ENCODE assay signal across 8 cellular contexts in the genomic region with DNA sequence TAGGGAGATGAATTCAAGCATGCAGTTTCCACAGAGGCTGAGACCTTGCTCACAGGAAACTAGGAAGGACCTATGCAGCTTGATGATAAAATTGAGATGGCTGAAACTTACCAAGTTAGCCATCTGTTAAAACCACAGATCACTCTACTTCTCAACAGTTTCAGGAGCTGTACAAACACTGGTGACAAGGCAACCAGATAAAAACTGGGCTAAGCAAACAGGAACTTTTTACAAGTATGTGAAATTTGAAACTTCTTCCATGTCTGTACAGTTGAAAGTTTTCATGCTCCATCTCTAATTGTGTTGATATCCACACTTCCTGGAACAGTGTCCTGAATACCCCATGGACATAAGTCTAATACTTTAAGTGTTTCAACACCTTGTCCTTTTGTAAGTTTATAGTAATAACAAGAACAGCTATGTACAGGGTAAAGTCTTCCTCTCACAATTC.
DNase-seq lines count a peak whose midpoint lies in the region; ATAC-seq, FAIRE-seq and TF ChIP-seq lines count a peak whose summit lies in the region.

No MANE protein-coding gene starts in this region.

- ATAC-seq in GM18519 (IDR thresholded peaks at IDR 0.05; ENCODE audit: low FRiP score, unreplicated experiment) (peak; percentile 97), HG02943 (IDR thresholded peaks at IDR 0.05; ENCODE audit: low read depth, unreplicated experiment) (peak; percentile 95), Panc1 (peak; percentile 92)

- H3K4me3 ChIP-seq in Panc1 (ENCODE audit: low read depth in 2 of 2, low read length in 2 of 2) = no peak overlapping the region

- H3K4me1 ChIP-seq in Panc1 (ENCODE audit: control insufficient read depth, insufficient read depth, low read length) = peaks cover 29% of the 10 kb centered on the region

- H3K27me3 ChIP-seq in Panc1 (ENCODE audit: control insufficient read depth, insufficient read depth, low read length) = no peaks in the 10 kb centered on the region

- peak overlapping the region; percentile 84 for H3K27ac ChIP-seq in Panc1 (ENCODE audit: low read length)

- H3K9me3 ChIP-seq in Panc1 (ENCODE audit: control insufficient read depth, insufficient read depth, low read depth, low read length) = no peaks in the 10 kb centered on the region

- BruUV-seq in Panc1 (replicated peaks; lab: Mats Ljungman, UMichigan) = no TSS peak

- FAIRE-seq in islet of Langerhans (lab: Jason Lieb, UNC) = peak; percentile 60

- H3K36me3 ChIP-seq in Panc1 (ENCODE audit: control insufficient read depth, insufficient read depth, low read length) = peaks cover 9% of the 10 kb centered on the region

- intact Hi-C loops in Panc1 (cut with micrococcal nuclease; ENCODE audit: unreplicated experiment) (no loop called here), cardiac septum (cut with DNase I) (no loop called here)

- TF ChIP-seq CTCF in Panc1 (IDR thresholded peaks at IDR 0.05) = no peak

- in situ Hi-C loops in Panc1 (cut with HindIII; ENCODE audit: low pct_unique_long_range_greater_than_20kb, low sequenced_read_pairs) = no loop called here

- POLR2A ChIA-PET in Panc1 (lab: Charles Lee) = no interaction called here

- CTCF ChIA-PET in Panc1 (lab: Charles Lee) = interaction anchor here (0.8 kb wide), 1 partner anchor 237 kb away, joined by 3 read pairs; no protein-coding TSS in a partner anchor

- DNase-seq in AG08396 (ENCODE audit: low spot score) (peak; percentile 7), Panc1 (ENCODE audit: low read depth, low spot score) (no peak), DMS114 treated with DMSO at 0.1 percent for 48 hours (lab: John Stamatoyannopoulos, UW; ENCODE audit: unreplicated experiment) (no peak), NOMO-1 treated with dmso at 0.1 percent for 144 hours (lab: John Stamatoyannopoulos, UW; ENCODE audit: unreplicated experiment) (no peak), cardiac septum (ENCODE audit: low spot score) (no peak)
